9 cellular contexts compared by ENCODE assay signal in genomic region chr5:157290981-157291711, GRCh38. TPM values are rescaled to one million over a fixed set of nuclear protein-coding genes. Genes with fewer than 3 reads are reported as not detected.
DNase-seq lines count a peak whose midpoint lies in the region; ATAC-seq, FAIRE-seq and TF ChIP-seq lines count a peak whose summit lies in the region.
"Had no signal": no experiment of that assay in that cellular context is flagged by ENCODE, and none has a peak within 500 bp of the region (broad histone marks: within the 10 kb centered on the region; RNA-seq: fewer than 3 reads in every experiment).

No MANE protein-coding gene starts in this region.

- peaks cover 54% of the 10 kb centered on the region for H3K4me1 Mint-ChIP-seq in activated CD4-positive, alpha-beta T cell treated with anti-CD3 and anti-CD28 coated beads, Interleukin-2, amount 10 ng/mL, durations not matched to agents 24 days and 14 days

- H3K9me3 Mint-ChIP-seq in activated CD4-positive, alpha-beta T cell treated with anti-CD3 and anti-CD28 coated beads, Interleukin-2, amount 10 ng/mL, durations not matched to agents 24 days and 14 days, result no peaks in the 10 kb centered on the region

- H3K4me1 ChIP-seq in right lobe of liver, result peaks cover 0 to 59% (median 27%) of the 10 kb centered on the region in 4 donors

- 20% methylated on average over 8 of the region's 10 CpGs for WGBS in right lobe of liver (ENCODE audit: insufficient coverage, low coverage, low lambda C conversion rate, missing lambda C conversion rate)

- TF ChIP-seq CTCF in right lobe of liver (IDR thresholded peaks at IDR 0.05), result no peak

- H3K9me3 ChIP-seq in right lobe of liver, result no peaks in the 10 kb centered on the region
- H3K9me3 ChIP-seq: upper lobe of left lung had no signal

- FAIRE-seq in RCC 7860 (lab: Jason Lieb, UNC), result peak; percentile 91

- no peak for DNase-seq in activated CD4-positive, alpha-beta T cell treated with anti-CD3 and anti-CD28 coated beads, Interleukin-2, amount 10 ng/mL, durations not matched to agents 24 days and 14 days
- no peak for DNase-seq in activated CD4-positive, alpha-beta T cell treated with anti-CD3 and anti-CD28 coated beads for 4 hours
- DNase-seq in RCC 7860 (ENCODE audit: low spot score), result peak; percentile 94
- peak; percentile 78 to 89 (median 83) for DNase-seq in right lobe of liver
- no peak for DNase-seq in NCI-H187 treated with DMSO at 0.1 percent for 48 hours (lab: John Stamatoyannopoulos, UW)
- DNase-seq in HCEC 1CT, result no peak
- DNase-seq in effector CD4-positive, alpha-beta T cell, result no peak

- no peak for TF ChIP-seq POLR2A in right lobe of liver (IDR thresholded peaks at IDR 0.05)

- H3K4me3 Mint-ChIP-seq in activated CD4-positive, alpha-beta T cell treated with anti-CD3 and anti-CD28 coated beads, Interleukin-2, amount 10 ng/mL, durations not matched to agents 24 days and 14 days, result no peak overlapping the region

- intact Hi-C loops in activated CD4-positive, alpha-beta T cell treated with anti-CD3 and anti-CD28 coated beads, Interleukin-2, amount 10 ng/mL, durations not matched to agents 24 days and 14 days (cut with micrococcal nuclease), result loop anchor here (2.0 to 5.0 kb wide), 2 partner anchors 14 to 34 kb away; no protein-coding TSS in a partner anchor
- intact Hi-C loops in right lobe of liver (cut with DNase I), result no loop called here

- peaks cover 71% of the 10 kb centered on the region for H3K36me3 Mint-ChIP-seq in activated CD4-positive, alpha-beta T cell treated with anti-CD3 and anti-CD28 coated beads, Interleukin-2, amount 10 ng/mL, durations not matched to agents 24 days and 14 days (ENCODE audit: low read depth)

- peak overlapping the region; percentile 87 for H3K27ac Mint-ChIP-seq in activated CD4-positive, alpha-beta T cell treated with anti-CD3 and anti-CD28 coated beads, Interleukin-2, amount 10 ng/mL, durations not matched to agents 24 days and 14 days

- no peaks in the 10 kb centered on the region for H3K27me3 Mint-ChIP-seq in activated CD4-positive, alpha-beta T cell treated with anti-CD3 and anti-CD28 coated beads, Interleukin-2, amount 10 ng/mL, durations not matched to agents 24 days and 14 days

- H3K4me3 ChIP-seq in right lobe of liver, result no peak overlapping the region
- H3K4me3 ChIP-seq: upper lobe of left lung had no signal

- no peaks in the 10 kb centered on the region for H3K27me3 ChIP-seq in right lobe of liver
- H3K27me3 ChIP-seq: upper lobe of left lung had no signal

- peak; percentile 85 for ATAC-seq in HG02840 (IDR thresholded peaks at IDR 0.05; ENCODE audit: low FRiP score, unreplicated experiment)
- ATAC-seq in right lobe of liver, result peak; percentile 74 to 90 (median 84)

- peak overlapping the region in 2 of 3 donors; percentile 83 to 92 for H3K27ac ChIP-seq in right lobe of liver
- H3K27ac ChIP-seq: upper lobe of left lung had no signal

- H3K36me3 ChIP-seq in right lobe of liver, result no peaks in the 10 kb centered on the region

RNA-seq across cellular contexts. Expression of gene CYFIP2, which starts 25.2 kb away (rescaled TPM):
- 180 and 193 TPM in 2 replicates for total RNA-seq in activated CD4-positive, alpha-beta T cell treated with anti-CD3 and anti-CD28 coated beads, Interleukin-2, amount 10 ng/mL, durations not matched to agents 24 days and 14 days
- 10 to 100 TPM; 20.6 to 89.1 (median 49.6) TPM for total RNA-seq in right lobe of liver

Comparison
In these comparisons a context has a peak if more than half of its experiments do, and no peak if none do; other contexts are left out.
1. DNase-seq: peak in RCC 7860 (single experiment) and right lobe of liver (3 of 3); none in activated CD4-positive, alpha-beta T cell treated with anti-CD3 and anti-CD28 coated beads, Interleukin-2, amount 10 ng/mL, durations not matched to agents 24 days and 14 days (single experiment), activated CD4-positive, alpha-beta T cell treated with anti-CD3 and anti-CD28 coated beads for 4 hours (0 of 2), NCI-H187 treated with DMSO at 0.1 percent for 48 hours (single experiment), HCEC 1CT (single experiment) and effector CD4-positive, alpha-beta T cell (single experiment).